Comparison of ENCODE assay signal across 8 cellular contexts in genomic region chr4:133148690-133149363, GRCh38. TPM values are rescaled to one million over a fixed set of nuclear protein-coding genes. Genes with fewer than 3 reads are reported as not detected.
DNase-seq lines count a peak whose midpoint lies in the region; ATAC-seq, FAIRE-seq and TF ChIP-seq lines count a peak whose summit lies in the region.

A gene with protein sequence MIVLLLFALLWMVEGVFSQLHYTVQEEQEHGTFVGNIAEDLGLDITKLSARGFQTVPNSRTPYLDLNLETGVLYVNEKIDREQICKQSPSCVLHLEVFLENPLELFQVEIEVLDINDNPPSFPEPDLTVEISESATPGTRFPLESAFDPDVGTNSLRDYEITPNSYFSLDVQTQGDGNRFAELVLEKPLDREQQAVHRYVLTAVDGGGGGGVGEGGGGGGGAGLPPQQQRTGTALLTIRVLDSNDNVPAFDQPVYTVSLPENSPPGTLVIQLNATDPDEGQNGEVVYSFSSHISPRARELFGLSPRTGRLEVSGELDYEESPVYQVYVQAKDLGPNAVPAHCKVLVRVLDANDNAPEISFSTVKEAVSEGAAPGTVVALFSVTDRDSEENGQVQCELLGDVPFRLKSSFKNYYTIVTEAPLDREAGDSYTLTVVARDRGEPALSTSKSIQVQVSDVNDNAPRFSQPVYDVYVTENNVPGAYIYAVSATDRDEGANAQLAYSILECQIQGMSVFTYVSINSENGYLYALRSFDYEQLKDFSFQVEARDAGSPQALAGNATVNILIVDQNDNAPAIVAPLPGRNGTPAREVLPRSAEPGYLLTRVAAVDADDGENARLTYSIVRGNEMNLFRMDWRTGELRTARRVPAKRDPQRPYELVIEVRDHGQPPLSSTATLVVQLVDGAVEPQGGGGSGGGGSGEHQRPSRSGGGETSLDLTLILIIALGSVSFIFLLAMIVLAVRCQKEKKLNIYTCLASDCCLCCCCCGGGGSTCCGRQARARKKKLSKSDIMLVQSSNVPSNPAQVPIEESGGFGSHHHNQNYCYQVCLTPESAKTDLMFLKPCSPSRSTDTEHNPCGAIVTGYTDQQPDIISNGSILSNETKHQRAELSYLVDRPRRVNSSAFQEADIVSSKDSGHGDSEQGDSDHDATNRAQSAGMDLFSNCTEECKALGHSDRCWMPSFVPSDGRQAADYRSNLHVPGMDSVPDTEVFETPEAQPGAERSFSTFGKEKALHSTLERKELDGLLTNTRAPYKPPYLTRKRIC (plus strand): TSS chr4:133149294. CDS start chr4:133150141, 847 bp downstream.

- no peaks in the 10 kb centered on the region for H3K36me3 ChIP-seq in NT2/D1 (ENCODE audit: insufficient read depth, insufficient read length, low read length)
- no peaks in the 10 kb centered on the region for H3K36me3 ChIP-seq in K562 (ENCODE audit: control insufficient read depth, insufficient read depth, low read length)

- no peak within 1 kb of the TSS for H2AFZ ChIP-seq in K562 (ENCODE audit: low read depth, low read length)

- H3K4me3 ChIP-seq in NT2/D1 (ENCODE audit: insufficient read length, low read depth) = peak within 1 kb of the TSS; percentile 32
- no peak within 1 kb of the TSS for H3K4me3 ChIP-seq in K562

- no peak within 1 kb of the TSS for H3K27ac ChIP-seq in K562 (ENCODE audit: extremely low read depth, low read depth, low read length)

- in situ Hi-C loops in K562 (cut with MboI) = no loop called here

- H3K27me3 ChIP-seq in NT2/D1 (ENCODE audit: insufficient read depth, insufficient read length) (peaks cover 21% of the 10 kb centered on the region), K562 (ENCODE audit: control insufficient read depth in 2 of 2, insufficient read depth in 2 of 2, low read length in 2 of 2) (no peaks in the 10 kb centered on the region)

- H4K20me1 ChIP-seq in K562 (replicated peaks; ENCODE audit: control insufficient read depth, insufficient read depth, low read length) = no peaks in the 10 kb centered on the region

- POLR2A ChIA-PET in K562 (lab: Yijun Ruan, JAX) = interaction anchor here (0.6 kb wide), 1 partner anchor 174 kb away, joined by 3 read pairs; no protein-coding TSS in a partner anchor

- H3K79me2 ChIP-seq in K562 (ENCODE audit: control insufficient read depth, insufficient read depth, low read length) = no peaks in the 10 kb centered on the region

- BruUV-seq in K562 (replicated peaks; lab: Mats Ljungman, UMichigan) = no TSS peak

- H3K4me2 ChIP-seq in K562 (ENCODE audit: insufficient read depth, low read length) = peak within 1 kb of the TSS; percentile 11; the same call in 1 of the 2 replicates

- no peaks in the 10 kb centered on the region for H3K9me1 ChIP-seq in K562 (ENCODE audit: control insufficient read depth, insufficient read depth, low read length)

- H3K9me3 ChIP-seq in NT2/D1 (ENCODE audit: insufficient read depth, low read length) = peaks cover 6% of the 10 kb centered on the region; the same call in 1 of the 2 replicates
- no peaks in the 10 kb centered on the region for H3K9me3 ChIP-seq in K562 (replicated peaks; ENCODE audit: control insufficient read depth, insufficient read depth, low read depth, low read length)

- no peak for TF ChIP-seq CTCF in K562 (IDR thresholded peaks at IDR 0.05 in 2 of 3, conservative IDR thresholded peaks at IDR 0.05 in 1 of 3; ENCODE audit: insufficient read depth in 2 of 3, low read depth in 1 of 3, low read length in 3 of 3)

- H3K4me1 ChIP-seq in NT2/D1 (ENCODE audit: insufficient read depth, insufficient read length) (no peaks in the 10 kb centered on the region), K562 (replicated peaks in 1 of 2; ENCODE audit: control insufficient read depth in 2 of 2, insufficient read depth in 2 of 2, low read length in 2 of 2) (peaks cover 0 to 29% of the 10 kb centered on the region in 2 experiments; a peak in 2 of 5 replicates)

- 0 out of 2 replicates have a peak, but pooled peaks have one; percentile 30 for TF ChIP-seq POLR2A in K562 (conservative IDR thresholded peaks at IDR 0.05)

- ATAC-seq in HG03175 (IDR thresholded peaks at IDR 0.05; ENCODE audit: unreplicated experiment) (peak; percentile 75), K562 (peak; percentile 86)

- TF ChIP-seq RAD21 in K562 (CRISPR knock-in tag; conservative IDR thresholded peaks at IDR 0.05 in 1 of 2, IDR thresholded peaks at IDR 0.05 in 1 of 2) = no peak

- TF ChIP-seq EP300 in K562 (IDR thresholded peaks at IDR 0.05; ENCODE audit: low read length) = no peak

- intact Hi-C loops in K562 (cut with micrococcal nuclease) = loop anchor here (5.0 kb wide), 1 partner anchor 448 kb away; no protein-coding TSS in a partner anchor

- H3K9ac ChIP-seq in NT2/D1 (ENCODE audit: insufficient read length, low read depth) (peak within 1 kb of the TSS; percentile 50), K562 (ENCODE audit: insufficient read depth in 1 of 2, low read depth in 2 of 2, low read length in 2 of 2) (no peak within 1 kb of the TSS)

- FAIRE-seq in K562 (lab: Jason Lieb, UNC) = no peak

- CTCF ChIA-PET in K562 (lab: Yijun Ruan, JAX; ENCODE audit: low intra/inter-chr PET ratio) = no interaction called here

- peak; percentile 15 for DNase-seq in activated naive CD4-positive, alpha-beta T cell treated with Interleukin-2 at 50 U/mL for 16 hours
- DNase-seq in activated naive CD4-positive, alpha-beta T cell (lab: John Stamatoyannopoulos, UW) = no peak
- DNase-seq in NT2/D1 (ENCODE audit: low read depth, low spot score) = no peak
- peak; percentile 44 to 64 (median 54) for DNase-seq in K562 (ENCODE audit: extremely low read depth in 1 of 4, low spot score in 3 of 4)
- peak; percentile 64 to 99 (median 97) for DNase-seq in hypothalamus (lab: John Stamatoyannopoulos, UW)
- DNase-seq in pulmonary artery endothelial cell (ENCODE audit: low read depth, low spot score) = peak; percentile 87
- no peak for DNase-seq in NCI-H526 treated with DMSO at 0.1 percent for 48 hours (lab: John Stamatoyannopoulos, UW)

- 12% methylated on average over 37 of the region's 38 CpGs for WGBS in K562 (ENCODE audit: insufficient coverage, low coverage, missing lambda C conversion rate)

TF ChIP-seq in K562, 482 proteins besides CTCF, POLR2A, EP300 and RAD21 (continues in another document):
- TF ChIP-seq ADNP (tag; IDR thresholded peaks at IDR 0.05) = no peak
- TF ChIP-seq PURB (CRISPR knock-in tag; IDR thresholded peaks at IDR 0.05; ENCODE audit: low read depth) = no peak
- no peak for TF ChIP-seq SRSF1 (IDR thresholded peaks at IDR 0.05; ENCODE audit: low read depth, low read length)
- no peak for TF ChIP-seq JUNB (CRISPR knock-in tag; conservative IDR thresholded peaks at IDR 0.05)
- TF ChIP-seq SMAD4 (CRISPR knock-in tag; conservative IDR thresholded peaks at IDR 0.05) = no peak
- TF ChIP-seq SRSF7 (optimal IDR thresholded peaks at IDR 0.05; ENCODE audit: low read depth, low read length) = no peak
- no peak for TF ChIP-seq POLR3A (IDR thresholded peaks at IDR 0.05; ENCODE audit: borderline replicate concordance, extremely low read depth, insufficient read depth, insufficient read length)
- peak; percentile 90 for TF ChIP-seq ZBTB12 (CRISPR knock-in tag; IDR thresholded peaks at IDR 0.05)
- TF ChIP-seq ZNF695 (CRISPR knock-in tag; IDR thresholded peaks at IDR 0.05) = no peak
- TF ChIP-seq POLR2G (IDR thresholded peaks at IDR 0.05; ENCODE audit: low read depth, low read length) = peak; percentile 65
- TF ChIP-seq TFAP4 (CRISPR knock-in tag; IDR thresholded peaks at IDR 0.05; ENCODE audit: borderline replicate concordance) = peak; percentile 28; the same call in 1 of the 2 replicates
- TF ChIP-seq RBM14 (IDR thresholded peaks at IDR 0.05; ENCODE audit: borderline replicate concordance, insufficient read depth, low read depth, low read length) = no peak
- TF ChIP-seq NFIC (IDR thresholded peaks at IDR 0.05) = no peak

RNA-seq across cellular contexts. Expression of the gene that starts here (rescaled TPM):
- total RNA-seq in K562 (2011; cell fraction: chromatin; rRNA removed; ENCODE audit: low replicate concordance) = 1.7 and 1.9 TPM in 2 replicates
- 1.3 and 2.0 TPM in 2 replicates for total RNA-seq in K562 (2011; cell fraction: nucleolus; rRNA removed)
- total RNA-seq in K562 (2011; cell fraction: nucleoplasm; rRNA removed) = 1.1 and 2.0 TPM in 2 replicates
- 0.33 and 1.4 TPM in 2 replicates for total RNA-seq in K562 (2014; rRNA removed)
- total RNA-seq in K562 (2014; rRNA removed; fragmentation: Illumina TruSeq; extraction: Trizol) = 0.19 and 0.22 TPM in 2 replicates
- total RNA-seq in K562 (2015; rRNA removed; fragmentation: Illumina TruSeq; extraction: Trizol) = 0.29 and 0.41 TPM in 2 replicates
- 0.40 and 0.55 TPM in 2 replicates for total RNA-seq in K562 (2021)
- 0.03 and 0.22 TPM in 2 replicates for polyA plus RNA-seq in K562 (2011; rRNA removed)
- 0.06 and 0.27 TPM in 2 replicates for polyA plus RNA-seq in K562 (2011; cell fraction: cytosol; rRNA removed)
- 0.06 and 0.68 TPM in 2 replicates for polyA plus RNA-seq in K562 (2011; cell fraction: nucleus; rRNA removed)
- 0.74 and 1.1 TPM in 2 replicates for polyA plus RNA-seq in K562 (2012)
- 0.45 and 0.68 TPM in 2 replicates for polyA plus RNA-seq in K562 (2014; fragmentation: Illumina TruSeq; extraction: Trizol)
- under 1 TPM; 0.04 to 0.11 TPM for polyA plus RNA-seq in K562 (2014; fragmentation: Nextera tagmentation; extraction: Ambion mirVana)
- polyA plus RNA-seq in K562 (2014; rRNA removed) = 0.50 and 0.61 TPM in 2 replicates
- 0.03 and 0.74 TPM in 2 replicates for polyA minus RNA-seq in K562 (2011; rRNA and poly(A)+ RNA removed)
- polyA minus RNA-seq in K562 (2011; cell fraction: cytosol; rRNA and poly(A)+ RNA removed) = 0.19 TPM in 1 of 2 replicates, not detected in the other
- polyA minus RNA-seq in K562 (2011; cell fraction: nucleus; rRNA and poly(A)+ RNA removed) = under 0.01 and 0.94 TPM in 2 replicates
- total RNA-seq in pulmonary artery endothelial cell = 14.8 and 31.7 TPM in 2 replicates

Comparison
In these comparisons a context has a peak if more than half of its experiments do, and no peak if none do; other contexts are left out.
1. DNase-seq: peak in activated naive CD4-positive, alpha-beta T cell treated with Interleukin-2 at 50 U/mL for 16 hours (single experiment), K562 (4 of 4), hypothalamus (51 of 51) and pulmonary artery endothelial cell (single experiment); none in activated naive CD4-positive, alpha-beta T cell (0 of 4), NT2/D1 (single experiment) and NCI-H526 treated with DMSO at 0.1 percent for 48 hours (single experiment).